24 cellular contexts compared by ENCODE assay signal in genomic region chr1:108901106-108901505, GRCh38. TPM values are rescaled to one million over a fixed set of nuclear protein-coding genes. Genes with fewer than 3 reads are reported as not detected.
"Had no signal": no experiment of that assay in that cellular context is flagged by ENCODE, and none has a peak within 500 bp of the region (broad histone marks: within the 10 kb centered on the region; RNA-seq: fewer than 3 reads in every experiment).

No MANE protein-coding gene starts in this region.

- H3K9me3 Mint-ChIP-seq: IgD-negative memory B cell, T-cell had no signal

- H3K4me1 Mint-ChIP-seq: IgD-negative memory B cell, T-cell had no signal

- H3K27me3 Mint-ChIP-seq: IgD-negative memory B cell, T-cell had no signal

- H3K36me3 Mint-ChIP-seq: IgD-negative memory B cell, T-cell had no signal

- FAIRE-seq: HTR-8/SVneo had no signal

- H3K4me3 ChIP-seq: MG63, SJCRH30 had no signal

- H3K4me3 Mint-ChIP-seq: IgD-negative memory B cell, T-cell had no signal

- DNase-seq: KBM-7, MG63, NCI-H1092, NCI-H1105 treated with DMSO at 0.1 percent for 48 hours, NCI-H1417 treated with DMSO at 0.1 percent for 48 hours, NCI-H146, NCI-H1694 treated with DMSO at 0.1 percent for 48 hours, NCI-H1930, NCI-H2081, NCI-H2107, NCI-H226, NCI-H446, NCI-H510A, NCI-H524 treated with DMSO at 0.1 percent for 48 hours, NCI-H69, NCI-H774, SHP77, SJCRH30, SW 1271, T-cell had no signal

- H3K27me3 ChIP-seq: MG63, SJCRH30 had no signal

- H3K27ac ChIP-seq: HL-60, SJCRH30 had no signal

- ATAC-seq: Panc1, T-cell had no signal

- H3K27ac Mint-ChIP-seq: T-cell had no signal

- H3K4me1 ChIP-seq: SJCRH30 had no signal

- H3K9me3 ChIP-seq: MG63, SJCRH30 had no signal

RNA-seq across cellular contexts. Expression of gene AKNAD1, which starts 44.2 kb away (rescaled TPM):
- total RNA-seq: T-cell had no signal
- polyA plus RNA-seq: IgD-negative memory B cell had no signal
